Comparison of ENCODE assay signal across 16 cellular contexts in genomic region chr11:113176971-113177370, GRCh38.
DNase-seq lines count a peak whose midpoint lies in the region; ATAC-seq, FAIRE-seq and TF ChIP-seq lines count a peak whose summit lies in the region.
"Had no signal": no experiment of that assay in that cellular context is flagged by ENCODE, and none has a peak within 500 bp of the region (broad histone marks: within the 10 kb centered on the region; RNA-seq: fewer than 3 reads in every experiment).

No MANE protein-coding gene starts in this region.

- no peak overlapping the region for H3K27ac ChIP-seq in A673 (ENCODE audit: low read depth, low read length, poor library complexity, severe bottlenecking)
- H3K27ac ChIP-seq: adrenal gland, left lung, right lobe of liver had no signal

- intact Hi-C loops in A673 (cut with micrococcal nuclease; ENCODE audit: unreplicated experiment): no loop called here

- H3K36me3 ChIP-seq in A673 (ENCODE audit: insufficient read depth, low read length, poor library complexity, severe bottlenecking): no peaks in the 10 kb centered on the region
- H3K36me3 ChIP-seq: adrenal gland, HAP-1, left lung, right lobe of liver had no signal

- H3K27me3 ChIP-seq in A673 (replicated peaks; ENCODE audit: insufficient read depth, low read depth, low read length, poor library complexity): no peaks in the 10 kb centered on the region
- H3K27me3 ChIP-seq: adrenal gland, right lobe of liver had no signal

- no peak for TF ChIP-seq POLR2A in H54 (IDR thresholded peaks at IDR 0.05; ENCODE audit: low read depth, low read length)

- no peak for ATAC-seq in HG03457 (IDR thresholded peaks at IDR 0.05; ENCODE audit: unreplicated experiment)
- ATAC-seq: activated CD4-positive, alpha-beta T cell treated with anti-CD3 and anti-CD28 coated beads for 36 hours; left lung; right lobe of liver; T-cell had no signal

- TF ChIP-seq CTCF in retinal pigment epithelial cell (conservative IDR thresholded peaks at IDR 0.05; ENCODE audit: low read depth, low read length) (no peak), A673 (conservative IDR thresholded peaks at IDR 0.05; ENCODE audit: low read depth, low read length) (no peak)

- no TSS peak for BruUV-seq in A673 (replicated peaks; lab: Mats Ljungman, UMichigan)

- no peak for DNase-seq in H54 (ENCODE audit: insufficient read length, low spot score)
- DNase-seq in SW480 (ENCODE audit: low spot score): peak; percentile 66
- peak; percentile 93 for DNase-seq in fibroblast of peridontal ligament (ENCODE audit: extremely low read depth)
- DNase-seq in retinal pigment epithelial cell (ENCODE audit: low read depth): peak; percentile 6
- no peak for DNase-seq in A673 (ENCODE audit: low spot score)
- DNase-seq in SKM-1 (lab: John Stamatoyannopoulos, UW; ENCODE audit: unreplicated experiment): no peak
- DNase-seq: activated CD4-positive, alpha-beta T cell treated with anti-CD3 and anti-CD28 coated beads for 36 hours; adrenal gland; CD4-positive, alpha-beta memory T cell; effector CD4-positive, alpha-beta T cell; left lung; MM.1S; right lobe of liver; T-cell had no signal

- CTCF ChIA-PET in A673 (lab: Charles Lee): no interaction called here

- no peaks in the 10 kb centered on the region for H3K9me3 ChIP-seq in A673 (ENCODE audit: low read depth, low read length, poor library complexity, severe bottlenecking)
- H3K9me3 ChIP-seq: adrenal gland, HAP-1, left lung, right lobe of liver had no signal

- POLR2A ChIA-PET in A673 (lab: Charles Lee; ENCODE audit: low non-redundant PET): no interaction called here

- peaks cover 6% of the 10 kb centered on the region for H3K4me1 ChIP-seq in A673 (ENCODE audit: insufficient read depth, low read length, poor library complexity, severe bottlenecking)
- H3K4me1 ChIP-seq: HAP-1, left lung, right lobe of liver had no signal

- H3K4me3 ChIP-seq in retinal pigment epithelial cell (ENCODE audit: low read length): no peak overlapping the region
- no peak overlapping the region for H3K4me3 ChIP-seq in A673 (ENCODE audit: low read depth, low read length, poor library complexity, severe bottlenecking)
- H3K4me3 ChIP-seq: adrenal gland, HAP-1, left lung, right lobe of liver had no signal

- FAIRE-seq in H54 (lab: Jason Lieb, UNC): peak; percentile 50

Comparison
In these comparisons a context has a peak if more than half of its experiments do, and no peak if none do; other contexts are left out.
1. DNase-seq: peak in SW480 (single experiment), fibroblast of peridontal ligament (single experiment) and retinal pigment epithelial cell (single experiment); none in H54 (single experiment), A673 (single experiment) and SKM-1 (single experiment).